8 cellular contexts compared by ENCODE assay signal in genomic region chr20:32108814-32109391, GRCh38. TPM values are rescaled to one million over a fixed set of nuclear protein-coding genes. Genes with fewer than 3 reads are reported as not detected.
DNase-seq lines count a peak whose midpoint lies in the region; ATAC-seq and TF ChIP-seq lines count a peak whose summit lies in the region.

No MANE protein-coding gene starts in this region.

- peaks cover 26% of the 10 kb centered on the region for H3K4me1 Mint-ChIP-seq in neural crest cell

- H3K36me3 ChIP-seq in BLaER1, result peaks cover 16% of the 10 kb centered on the region; the same call in 1 of the 2 replicates
- H3K36me3 ChIP-seq in effector memory CD4-positive, alpha-beta T cell (ENCODE audit: control insufficient read depth, insufficient read depth, low read length), result no peaks in the 10 kb centered on the region

- H4K20me1 ChIP-seq in BLaER1, result peaks cover 35% of the 10 kb centered on the region

- H3K27ac Mint-ChIP-seq in neural crest cell (ENCODE audit: unreplicated experiment), result no peak overlapping the region

- DNase-seq in LNCaP clone FGC (ENCODE audit: low read depth), result no peak
- DNase-seq in effector memory CD4-positive, alpha-beta T cell, result no peak
- no peak for DNase-seq in neural crest cell (ENCODE audit: low read depth, low spot score)
- no peak for DNase-seq in 8988T
- DNase-seq in NCI-H82 (lab: John Stamatoyannopoulos, UW), result no peak
- DNase-seq in SK-N-DZ (ENCODE audit: low spot score), result no peak

- H3K4me3 Mint-ChIP-seq in neural crest cell, result peak overlapping the region; percentile 91

- no peaks in the 10 kb centered on the region for H3K9me3 Mint-ChIP-seq in neural crest cell

- no peak for ATAC-seq in GM19463 (IDR thresholded peaks at IDR 0.05; ENCODE audit: unreplicated experiment)

- H3K4me1 ChIP-seq in BLaER1, result peaks cover 22% of the 10 kb centered on the region
- peaks cover 15% of the 10 kb centered on the region for H3K4me1 ChIP-seq in effector memory CD4-positive, alpha-beta T cell (ENCODE audit: control insufficient read depth, insufficient read depth, low read length, poor library complexity, severe bottlenecking)

- no peaks in the 10 kb centered on the region for H3K27me3 ChIP-seq in BLaER1
- H3K27me3 ChIP-seq in effector memory CD4-positive, alpha-beta T cell (replicated peaks; ENCODE audit: control insufficient read depth, insufficient read depth, low read length, poor library complexity, severe bottlenecking), result no peaks in the 10 kb centered on the region

- TF ChIP-seq CTCF in LNCaP clone FGC (IDR thresholded peaks at IDR 0.05; ENCODE audit: control insufficient read depth, extremely low read depth, insufficient read depth) (no peak), neural crest cell (conservative IDR thresholded peaks at IDR 0.05) (no peak)

- H3K4me3 ChIP-seq in BLaER1 (peak overlapping the region; percentile 85), LNCaP clone FGC (ENCODE audit: low read depth, low read length) (peak overlapping the region; percentile 99)
- H3K4me3 ChIP-seq in effector memory CD4-positive, alpha-beta T cell (ENCODE audit: insufficient read depth, low read depth, low read length, poor library complexity, severe bottlenecking), result peak overlapping the region; percentile 86

- no peaks in the 10 kb centered on the region for H3K9me3 ChIP-seq in BLaER1
- no peaks in the 10 kb centered on the region for H3K9me3 ChIP-seq in effector memory CD4-positive, alpha-beta T cell (ENCODE audit: control insufficient read depth, low read length)

- H3K9ac ChIP-seq in BLaER1, result peak overlapping the region; percentile 99

- H3K36me3 Mint-ChIP-seq in neural crest cell (ENCODE audit: low read depth), result no peaks in the 10 kb centered on the region

- peaks cover 27% of the 10 kb centered on the region for H3K27me3 Mint-ChIP-seq in neural crest cell (ENCODE audit: low read depth)

- H3K27ac ChIP-seq in BLaER1, result peak overlapping the region; percentile 99
- H3K27ac ChIP-seq in effector memory CD4-positive, alpha-beta T cell (ENCODE audit: insufficient read depth, low read length, poor library complexity, severe bottlenecking), result peak overlapping the region; percentile 99

- H3K4me2 ChIP-seq in BLaER1, result peak overlapping the region; percentile 89; the same call in 1 of the 2 replicates

RNA-seq across cellular contexts. Expression of gene TM9SF4, which starts 0.6 kb away (rescaled TPM):
- total RNA-seq in neural crest cell, result 76.7 and 76.8 TPM in 2 replicates
- polyA plus RNA-seq in SK-N-DZ (2014; cell fraction: cytosol; rRNA removed), result 36.9 and 39.0 TPM in 2 replicates
- polyA plus RNA-seq in SK-N-DZ (2014; cell fraction: nucleus; rRNA removed), result 28.0 and 34.4 TPM in 2 replicates

RNA-seq across cellular contexts. Expression of gene HCK, which starts 56.9 kb away (rescaled TPM):
- not detected in 2 replicates for total RNA-seq in neural crest cell
- not detected in 2 replicates for polyA plus RNA-seq in SK-N-DZ (2014; cell fraction: cytosol; rRNA removed)
- not detected in 2 replicates for polyA plus RNA-seq in SK-N-DZ (2014; cell fraction: nucleus; rRNA removed)
